1 cellular context compared by ENCODE assay signal in genomic region chr9:37197158-37198033, GRCh38.
A peak's percentile ranks its signal among the peaks of the same experiment; 100 is the strongest.
TF ChIP-seq lines count a peak whose summit lies in the region.

No MANE protein-coding gene starts in this region.

TF ChIP-seq in K562, 482 proteins besides CTCF, POLR2A, EP300 and RAD21 (continued from another document and continues in another):
- TF ChIP-seq MGA (IDR thresholded peaks at IDR 0.05) = no peak; the same call in 1 of the 2 replicates
- peak; percentile 82; the same call in 1 of the 2 replicates for TF ChIP-seq TEAD2 (tag; IDR thresholded peaks at IDR 0.05)
- TF ChIP-seq ZNF282 (CRISPR knock-in tag; IDR thresholded peaks at IDR 0.05) = no peak
- TF ChIP-seq TCF3 (CRISPR knock-in tag; IDR thresholded peaks at IDR 0.05) = peak; percentile 99
- TF ChIP-seq U2AF2 (optimal IDR thresholded peaks at IDR 0.05; ENCODE audit: low read depth, low read length) = no peak
- TF ChIP-seq CREB5 (CRISPR knock-in tag; IDR thresholded peaks at IDR 0.05) = no peak
- no peak for TF ChIP-seq NFIC (IDR thresholded peaks at IDR 0.05)
- TF ChIP-seq GATAD2B (IDR thresholded peaks at IDR 0.05; ENCODE audit: borderline replicate concordance) = peak; percentile 81
- TF ChIP-seq L3MBTL2 (IDR thresholded peaks at IDR 0.05) = no peak
- no peak for TF ChIP-seq ZNF398 (CRISPR knock-in tag; IDR thresholded peaks at IDR 0.05)
- peak; percentile 100 for TF ChIP-seq TEAD4 (IDR thresholded peaks at IDR 0.05; ENCODE audit: low read length)
- TF ChIP-seq TEAD4 (CRISPR knock-in tag; IDR thresholded peaks at IDR 0.05; ENCODE audit: borderline replicate concordance) = no peak
- TF ChIP-seq ZBTB26 (CRISPR knock-in tag; IDR thresholded peaks at IDR 0.05) = no peak
- peak; percentile 98 for TF ChIP-seq SMAD4 (CRISPR knock-in tag; conservative IDR thresholded peaks at IDR 0.05)
- TF ChIP-seq ZNF707 (CRISPR knock-in tag; conservative IDR thresholded peaks at IDR 0.05) = no peak
- TF ChIP-seq FOXP1 (CRISPR knock-in tag; IDR thresholded peaks at IDR 0.05) = no peak
- peak; percentile 90 for TF ChIP-seq MBD2 (IDR thresholded peaks at IDR 0.05; ENCODE audit: borderline replicate concordance, low read depth)
- no peak for TF ChIP-seq ZNF174 (CRISPR knock-in tag; IDR thresholded peaks at IDR 0.05)
- TF ChIP-seq PCBP1 (IDR thresholded peaks at IDR 0.05; ENCODE audit: low read depth, low read length, poor library complexity, severe bottlenecking) = no peak
- TF ChIP-seq ZBTB49 (CRISPR knock-in tag; IDR thresholded peaks at IDR 0.05; ENCODE audit: borderline replicate concordance) = no peak
- no peak for TF ChIP-seq ZNF586 (CRISPR knock-in tag; conservative IDR thresholded peaks at IDR 0.05)
- TF ChIP-seq SRSF7 (optimal IDR thresholded peaks at IDR 0.05; ENCODE audit: low read depth, low read length) = no peak
- TF ChIP-seq CBX5 (IDR thresholded peaks at IDR 0.05; ENCODE audit: borderline replicate concordance, low read depth) = no peak
- no peak for TF ChIP-seq CREB3L1 (IDR thresholded peaks at IDR 0.05; ENCODE audit: borderline replicate concordance, low read depth)
- TF ChIP-seq PHF21A (IDR thresholded peaks at IDR 0.05; ENCODE audit: borderline replicate concordance, low read depth) = no peak
- TF ChIP-seq BRD9 (IDR thresholded peaks at IDR 0.05; ENCODE audit: low read depth, partially characterized antibody) = no peak
- TF ChIP-seq ZBTB7A (IDR thresholded peaks at IDR 0.05; ENCODE audit: borderline replicate concordance, control insufficient read depth, low read depth, low read length) = no peak
- no peak for TF ChIP-seq SRSF3 (IDR thresholded peaks at IDR 0.05; ENCODE audit: insufficient read depth, low read length)
- TF ChIP-seq NR2F6 (CRISPR knock-in tag; IDR thresholded peaks at IDR 0.05) = no peak
- peak; percentile 80 for TF ChIP-seq PYGO2 (tag; IDR thresholded peaks at IDR 0.05)
- no peak for TF ChIP-seq ZNF24 (IDR thresholded peaks at IDR 0.05)
- TF ChIP-seq HMGXB4 (CRISPR knock-in tag; IDR thresholded peaks at IDR 0.05) = no peak
- no peak for TF ChIP-seq STAT5B (CRISPR knock-in tag; IDR thresholded peaks at IDR 0.05)
- no peak for TF ChIP-seq U2AF1 (optimal IDR thresholded peaks at IDR 0.05; ENCODE audit: low read depth, low read length)
- peak; percentile 86 for TF ChIP-seq ELF4 (CRISPR knock-in tag; IDR thresholded peaks at IDR 0.05)
- TF ChIP-seq SOX6 (IDR thresholded peaks at IDR 0.05) = no peak
- no peak for TF ChIP-seq SLC30A9 (CRISPR knock-in tag; IDR thresholded peaks at IDR 0.05)
- TF ChIP-seq ZBTB5 (IDR thresholded peaks at IDR 0.05) = no peak
- no peak for TF ChIP-seq ZBTB17 (CRISPR knock-in tag; IDR thresholded peaks at IDR 0.05)
- no peak for TF ChIP-seq ZNF57 (CRISPR knock-in tag; IDR thresholded peaks at IDR 0.05)
